Comparison of ENCODE assay signal across 8 cellular contexts in the genomic region with DNA sequence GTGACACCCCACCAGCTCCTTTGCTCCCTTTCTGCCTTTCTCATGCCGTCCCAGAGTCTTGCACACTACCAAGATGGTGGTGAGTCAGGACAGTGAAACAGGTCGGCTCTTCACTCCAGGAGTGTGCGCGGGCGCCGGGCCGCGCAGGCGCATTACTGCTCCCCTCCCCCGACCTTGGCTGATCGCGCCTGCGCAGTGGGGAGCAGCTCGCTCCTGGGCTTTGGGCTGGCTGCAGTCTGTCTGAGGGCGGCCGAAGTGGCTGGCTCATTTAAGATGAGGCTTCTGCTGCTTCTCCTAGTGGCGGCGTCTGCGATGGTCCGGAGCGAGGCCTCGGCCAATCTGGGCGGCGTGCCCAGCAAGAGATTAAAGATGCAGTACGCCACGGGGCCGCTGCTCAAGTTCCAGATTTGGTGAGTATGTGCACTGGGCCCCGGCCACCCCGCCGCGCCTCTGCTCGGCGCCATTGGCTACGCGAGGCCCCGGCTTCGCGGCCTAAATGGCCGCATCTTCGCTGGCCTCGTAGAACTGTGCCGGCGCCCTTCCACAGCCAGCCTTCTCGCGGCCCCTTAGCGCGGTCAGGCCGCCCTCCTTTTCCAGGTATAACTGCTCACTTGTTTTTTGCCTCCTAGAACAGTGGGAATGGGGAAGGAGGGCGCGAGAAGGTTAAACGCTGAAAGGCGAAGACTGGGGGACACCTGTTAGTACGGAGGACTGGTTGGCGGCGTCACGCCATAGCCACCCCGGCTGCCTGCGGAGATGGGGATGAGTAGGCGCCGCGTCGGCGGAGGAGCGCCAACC. TPM values are rescaled to one million over a fixed set of nuclear protein-coding genes. Genes with fewer than 3 reads are reported as not detected.
DNase-seq lines count a peak whose midpoint lies in the region; ATAC-seq and TF ChIP-seq lines count a peak whose summit lies in the region.

A gene with protein sequence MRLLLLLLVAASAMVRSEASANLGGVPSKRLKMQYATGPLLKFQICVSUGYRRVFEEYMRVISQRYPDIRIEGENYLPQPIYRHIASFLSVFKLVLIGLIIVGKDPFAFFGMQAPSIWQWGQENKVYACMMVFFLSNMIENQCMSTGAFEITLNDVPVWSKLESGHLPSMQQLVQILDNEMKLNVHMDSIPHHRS (plus strand): TSS at position 232 of the 798 bp plus-strand sequence. CDS start 42 bp downstream, at position 274.

- POLR2A ChIA-PET in activated CD4-positive, alpha-beta memory T cell treated with anti-CD3 and anti-CD28 coated beads for 36 hours (lab: Charles Lee), result interaction anchor here (0.6 to 2.0 kb wide), 24 partner anchors 9 to 194 kb away, joined by 3 to 20 read pairs (median 4); a partner anchor contains a TSS

- CTCF ChIA-PET in activated CD4-positive, alpha-beta memory T cell treated with anti-CD3 and anti-CD28 coated beads for 36 hours (lab: Charles Lee), result interaction anchor here (0.6 to 1.6 kb wide), 10 partner anchors 13 to 191 kb away, joined by 3 to 8 read pairs (median 3); a partner anchor contains a TSS

- H3K4me1 Mint-ChIP-seq in CD4-positive, CD25-positive, alpha-beta regulatory T cell, result peaks cover 40 to 71% (median 56%) of the 10 kb centered on the region in 4 donors
- peaks cover 51% of the 10 kb centered on the region for H3K4me1 Mint-ChIP-seq in activated CD4-positive, alpha-beta memory T cell treated with anti-CD3 and anti-CD28 coated beads for 36 hours (ENCODE audit: low read depth)

- peaks cover 0 to 4% (median 0%) of the 10 kb centered on the region in 7 donors for H3K9me3 Mint-ChIP-seq in CD4-positive, CD25-positive, alpha-beta regulatory T cell
- H3K9me3 Mint-ChIP-seq in activated CD4-positive, alpha-beta memory T cell treated with anti-CD3 and anti-CD28 coated beads for 36 hours, result no peaks in the 10 kb centered on the region

- peaks cover 11% of the 10 kb centered on the region for H3K36me3 ChIP-seq in CD4-positive, CD25-positive, alpha-beta regulatory T cell (ENCODE audit: control insufficient read depth, insufficient read depth, low read length)

- peak within 1 kb of the TSS; percentile 96 for H3K4me3 ChIP-seq in CD4-positive, CD25-positive, alpha-beta regulatory T cell (ENCODE audit: low read depth, low read length)
- H3K4me3 ChIP-seq in dorsolateral prefrontal cortex (peak within 1 kb of the TSS; percentile 61 to 98 (median 84)), lower leg skin (ENCODE audit: low read depth, poor library complexity, severe bottlenecking) (peak within 1 kb of the TSS; percentile 69)

- peak in 39 of 56 donors; percentile 2 to 65 (median 35) for TF ChIP-seq CTCF in dorsolateral prefrontal cortex (IDR thresholded peaks at IDR 0.05 in 54 of 56, conservative IDR thresholded peaks at IDR 0.05 in 2 of 56; ENCODE audit: low read depth in 1 of 56, partially characterized antibody in 56 of 56)
- peak in 1 of 3 donors; percentile 44 for TF ChIP-seq CTCF in lower leg skin (IDR thresholded peaks at IDR 0.05)

- ATAC-seq in CD4-positive, CD25-positive, alpha-beta regulatory T cell (ENCODE audit: low read depth in 2 of 2), result peak; percentile 86
- ATAC-seq in GM19397 (IDR thresholded peaks at IDR 0.05; ENCODE audit: unreplicated experiment) (peak; percentile 72), HG03571 (IDR thresholded peaks at IDR 0.05; ENCODE audit: unreplicated experiment) (peak; percentile 51)

- peaks cover 12% of the 10 kb centered on the region for H3K27me3 Mint-ChIP-seq in CD4-positive, CD25-positive, alpha-beta regulatory T cell
- no peaks in the 10 kb centered on the region for H3K27me3 Mint-ChIP-seq in activated CD4-positive, alpha-beta memory T cell treated with anti-CD3 and anti-CD28 coated beads for 36 hours

- peak in 1 of 2 donors; percentile 81 for TF ChIP-seq POLR2A in lower leg skin (IDR thresholded peaks at IDR 0.05)

- intact Hi-C loops in activated CD4-positive, alpha-beta memory T cell treated with anti-CD3 and anti-CD28 coated beads for 36 hours (cut with micrococcal nuclease), result loop anchor here (1.0 to 10.0 kb wide), 7 partner anchors 20 to 599 kb away; a partner anchor contains a TSS
- intact Hi-C loops in dorsolateral prefrontal cortex (cut with DNase I) (loop anchor here (1.0 to 10.0 kb wide), 6 partner anchors 56 to 188 kb away; a partner anchor contains a TSS), lower leg skin (cut with DNase I; ENCODE audit: low total_unique reads) (no loop called here)

- peak within 1 kb of the TSS; percentile 93 to 100 (median 99) for H3K27ac Mint-ChIP-seq in CD4-positive, CD25-positive, alpha-beta regulatory T cell
- peak within 1 kb of the TSS; percentile 97 for H3K27ac Mint-ChIP-seq in activated CD4-positive, alpha-beta memory T cell treated with anti-CD3 and anti-CD28 coated beads for 36 hours

- peak within 1 kb of the TSS; percentile 98 for H3K27ac ChIP-seq in CD4-positive, CD25-positive, alpha-beta regulatory T cell (ENCODE audit: insufficient read depth, low read length, poor library complexity, severe bottlenecking)
- H3K27ac ChIP-seq in dorsolateral prefrontal cortex, result peak within 1 kb of the TSS; percentile 82 to 99 (median 96)

- peaks cover 18% of the 10 kb centered on the region for H3K36me3 Mint-ChIP-seq in CD4-positive, CD25-positive, alpha-beta regulatory T cell
- H3K36me3 Mint-ChIP-seq in activated CD4-positive, alpha-beta memory T cell treated with anti-CD3 and anti-CD28 coated beads for 36 hours, result peaks cover 34% of the 10 kb centered on the region

- H3K4me1 ChIP-seq in CD4-positive, CD25-positive, alpha-beta regulatory T cell (ENCODE audit: control insufficient read depth, insufficient read depth, low read length, poor library complexity, severe bottlenecking), result peaks cover 45% of the 10 kb centered on the region

- H3K27me3 ChIP-seq in CD4-positive, CD25-positive, alpha-beta regulatory T cell (ENCODE audit: control insufficient read depth, insufficient read depth, low read length), result no peaks in the 10 kb centered on the region
- no peaks in the 10 kb centered on the region for H3K27me3 ChIP-seq in dorsolateral prefrontal cortex

- no peaks in the 10 kb centered on the region for H3K9me3 ChIP-seq in CD4-positive, CD25-positive, alpha-beta regulatory T cell (ENCODE audit: control insufficient read depth in 2 of 2, low read length in 2 of 2)

- DNase-seq in CD4-positive, CD25-positive, alpha-beta regulatory T cell, result peak; percentile 90 to 96 (median 96)
- DNase-seq in NCI-H82 treated with DMSO at 0.1 percent for 48 hours (lab: John Stamatoyannopoulos, UW; ENCODE audit: unreplicated experiment) (peak; percentile 89), dorsolateral prefrontal cortex (peak; percentile 83 to 96 (median 90)), lower leg skin (ENCODE audit: low spot score in 2 of 2) (peak; percentile 90 to 99)
- peak; percentile 96 for DNase-seq in activated CD4-positive, alpha-beta memory T cell treated with anti-CD3 and anti-CD28 coated beads for 36 hours
- DNase-seq in stimulated activated CD4-positive, alpha-beta T cell treated with anti-CD3 and anti-CD28 coated beads, Interleukin-4, amount 100 ng/mL, for 48 hours (ENCODE audit: low read depth in 2 of 2), result peak; percentile 88 to 90

- WGBS in lower leg skin, 2 donors, result 0% methylated on average over 39 to 64 of the region's 64 CpGs

- H3K4me3 Mint-ChIP-seq in CD4-positive, CD25-positive, alpha-beta regulatory T cell, result peak within 1 kb of the TSS; percentile 94 to 99 (median 96)
- H3K4me3 Mint-ChIP-seq in activated CD4-positive, alpha-beta memory T cell treated with anti-CD3 and anti-CD28 coated beads for 36 hours, result peak within 1 kb of the TSS; percentile 96

RNA-seq across cellular contexts. Expression of the gene that starts here (rescaled TPM):
- 102 TPM for total RNA-seq in CD4-positive, CD25-positive, alpha-beta regulatory T cell
- polyA plus RNA-seq in CD4-positive, CD25-positive, alpha-beta regulatory T cell, result 100 to 1,000 TPM; 301 to 418 (median 321) TPM
- 100 to 1,000 TPM; 105 to 111 TPM for total RNA-seq in activated CD4-positive, alpha-beta memory T cell treated with anti-CD3 and anti-CD28 coated beads for 36 hours
- total RNA-seq in dorsolateral prefrontal cortex (100 to 1,000 TPM in 85 of 120 experiments, 10 to 100 TPM in 35; 78.5 to 150 (median 109) TPM), lower leg skin (10 to 100 TPM; 39.2 to 76.8 (median 64.8) TPM)

Comparison
In these comparisons a context has a peak if more than half of its experiments do, and no peak if none do; other contexts are left out.
1. Peak in every context shown above with its lines: DNase-seq, ATAC-seq, H3K4me3 ChIP-seq and H3K27ac ChIP-seq.